Comparison of ENCODE assay signal across 14 cellular contexts in genomic region chr4:83389756-83390505, GRCh38. TPM values are rescaled to one million over a fixed set of nuclear protein-coding genes. Genes with fewer than 3 reads are reported as not detected.
A peak's percentile ranks its signal among the peaks of the same experiment; 100 is the strongest.
DNase-seq lines count a peak whose midpoint lies in the region; ATAC-seq and TF ChIP-seq lines count a peak whose summit lies in the region.
"Had no signal": no experiment of that assay in that cellular context is flagged by ENCODE, and none has a peak within 500 bp of the region (broad histone marks: within the 10 kb centered on the region; RNA-seq: fewer than 3 reads in every experiment).

No MANE protein-coding gene starts in this region.

- TF ChIP-seq CTCF in left ventricle myocardium inferior (IDR thresholded peaks at IDR 0.05; ENCODE audit: borderline replicate concordance) (no peak), endodermal cell (conservative IDR thresholded peaks at IDR 0.05) (no peak), uterus (IDR thresholded peaks at IDR 0.05) (no peak)

- H3K9me3 ChIP-seq in left ventricle myocardium inferior (replicated peaks) (no peaks in the 10 kb centered on the region), endodermal cell (ENCODE audit: control insufficient read depth, low read length) (no peaks in the 10 kb centered on the region), uterus (no peaks in the 10 kb centered on the region), MG63 (no peaks in the 10 kb centered on the region)

- no peak overlapping the region for H3K9ac ChIP-seq in endodermal cell (ENCODE audit: extremely low read depth, low read length, poor library complexity, severe bottlenecking)

- TF ChIP-seq POLR2A in uterus (IDR thresholded peaks at IDR 0.05) = no peak

- 74 to 75% methylated on average over 5 to 8 of the region's 8 CpGs for WGBS in endodermal cell (ENCODE audit: insufficient coverage in 1 of 2, insufficient read length in 1 of 2), 2 experiments

- peaks cover 83% of the 10 kb centered on the region for H3K27me3 Mint-ChIP-seq in endodermal cell (ENCODE audit: insufficient read depth)

- H3K27ac ChIP-seq in left ventricle myocardium inferior (replicated peaks) (peak overlapping the region; percentile 17), endodermal cell (ENCODE audit: low read depth, low read length) (no peak overlapping the region), uterus (peak overlapping the region; percentile 6 to 33)

- H3K36me3 ChIP-seq in left ventricle myocardium inferior (no peaks in the 10 kb centered on the region), endodermal cell (ENCODE audit: control insufficient read depth, insufficient read depth, low read length) (no peaks in the 10 kb centered on the region), uterus (no peaks in the 10 kb centered on the region), MG63 (no peaks in the 10 kb centered on the region)

- DNase-seq in left ventricle myocardium inferior (no peak), Right ventricle myocardium inferior (ENCODE audit: missing footprints) (no peak), endodermal cell (peak; percentile 39), iPS-NIHi7 (ENCODE audit: extremely low spot score) (peak; percentile 26), uterus (no peak), AML-193 (lab: John Stamatoyannopoulos, UW) (no peak), MG63 (no peak)
- DNase-seq: HFFc6, NCI-H1105, NCI-H2081, NCI-H2171 treated with DMSO at 0.1 percent for 48 hours, NCI-H526 treated with DMSO at 0.1 percent for 48 hours had no signal

- no peaks in the 10 kb centered on the region for H3K36me3 Mint-ChIP-seq in endodermal cell (ENCODE audit: low read depth)

- H3K4me1 ChIP-seq in left ventricle myocardium inferior (peaks cover 22% of the 10 kb centered on the region), endodermal cell (ENCODE audit: control insufficient read depth, insufficient read depth, low read length) (no peaks in the 10 kb centered on the region), uterus (peaks cover 0 to 4% of the 10 kb centered on the region in 2 donors)

- no peaks in the 10 kb centered on the region for H3K27me3 ChIP-seq in left ventricle myocardium inferior (ENCODE audit: low read depth)
- no peaks in the 10 kb centered on the region for H3K27me3 ChIP-seq in endodermal cell (ENCODE audit: control insufficient read depth, insufficient read depth, low read length, poor library complexity, severe bottlenecking)
- H3K27me3 ChIP-seq in uterus = no peaks in the 10 kb centered on the region
- no peaks in the 10 kb centered on the region for H3K27me3 ChIP-seq in MG63

- intact Hi-C loops in left ventricle myocardium inferior (cut with micrococcal nuclease) (no loop called here), Right ventricle myocardium inferior (cut with DNase I) (no loop called here), uterus (cut with DNase I; ENCODE audit: low total_unique reads) (no loop called here)

- H3K27ac Mint-ChIP-seq in endodermal cell = no peak overlapping the region
- H3K27ac Mint-ChIP-seq: HFFc6 had no signal

- no peak overlapping the region for H3K4me3 Mint-ChIP-seq in endodermal cell
- H3K4me3 Mint-ChIP-seq: HFFc6 had no signal

- H3K4me1 Mint-ChIP-seq in endodermal cell = peaks cover 9% of the 10 kb centered on the region

- no peak overlapping the region for H3K4me3 ChIP-seq in left ventricle myocardium inferior
- no peak overlapping the region for H3K4me3 ChIP-seq in endodermal cell (ENCODE audit: low read length)
- no peak overlapping the region for H3K4me3 ChIP-seq in uterus
- H3K4me3 ChIP-seq in MG63 = no peak overlapping the region

- ATAC-seq in Right ventricle myocardium inferior (no peak), HG03097 (IDR thresholded peaks at IDR 0.05; ENCODE audit: low FRiP score, unreplicated experiment) (no peak)
- ATAC-seq: Panc1 had no signal

- H3K9me3 Mint-ChIP-seq in endodermal cell = no peaks in the 10 kb centered on the region
- H3K9me3 Mint-ChIP-seq: HFFc6 had no signal

RNA-seq across cellular contexts. Expression of gene HPSE, which starts 55.3 kb away (rescaled TPM):
- total RNA-seq in left ventricle myocardium inferior (1.1 TPM), Right ventricle myocardium inferior (1.8 TPM), endodermal cell (1 to 10 TPM; 1.1 to 2.7 TPM), uterus (10 to 100 TPM in 1 of 4 donors, 1 to 10 TPM in 3; 1.3 to 10.2 (median 5.8) TPM)
- 0.18 TPM for polyA plus RNA-seq in endodermal cell (2013, experiment 1 of 2)
- polyA plus RNA-seq in endodermal cell (2013, experiment 2 of 2) = 0.17 TPM
- total RNA-seq in MG63 (2014; rRNA removed; shearing (Covaris generic); ENCODE audit: low replicate concordance) = 2.1 TPM in 1 of 2 replicates, not detected in the other

Comparison
In these comparisons a context has a peak if more than half of its experiments do, and no peak if none do; other contexts are left out.
1. DNase-seq: peak in endodermal cell (single experiment) and iPS-NIHi7 (single experiment); none in left ventricle myocardium inferior (single experiment), Right ventricle myocardium inferior (single experiment), uterus (0 of 2), AML-193 (0 of 2) and MG63 (single experiment).